In genomic region chr7:130988443-130988842, GRCh38 we compare ENCODE assay signal across 9 cellular contexts.
DNase-seq lines count a peak whose midpoint lies in the region; ATAC-seq and TF ChIP-seq lines count a peak whose summit lies in the region.
"Had no signal": no experiment of that assay in that cellular context is flagged by ENCODE, and none has a peak within 500 bp of the region (broad histone marks: within the 10 kb centered on the region; RNA-seq: fewer than 3 reads in every experiment).

No MANE protein-coding gene starts in this region.

- H3K27me3 ChIP-seq in CD8-positive, alpha-beta T cell (ENCODE audit: insufficient read depth, low read length), result no peaks in the 10 kb centered on the region
- H3K27me3 ChIP-seq: cardiac muscle cell, ovary had no signal

- intact Hi-C loops in CD8-positive, alpha-beta T cell (cut with DNase I, micrococcal nuclease), result loop anchor here in 1 of 2 experiments (10.0 kb wide), 1 partner anchor 526 kb away; no protein-coding TSS in a partner anchor

- no peaks in the 10 kb centered on the region for H3K9me3 Mint-ChIP-seq in CD8-positive, alpha-beta T cell
- no peaks in the 10 kb centered on the region for H3K9me3 Mint-ChIP-seq in natural killer cell treated with Interleukin-12 subunit alpha and Interleukin-12 subunit beta and Interleukin-15 and Interleukin-18, amount 100 ng/mL, for 72 hours

- H3K27ac ChIP-seq in CD8-positive, alpha-beta T cell (ENCODE audit: low read depth, low read length), result peak overlapping the region; percentile 16
- peak overlapping the region; percentile 90 for H3K27ac ChIP-seq in caudate nucleus (ENCODE audit: low read depth, low read length)
- H3K27ac ChIP-seq: cardiac muscle cell had no signal

- H3K27ac Mint-ChIP-seq in CD8-positive, alpha-beta T cell, result peak overlapping the region; percentile 73
- peak overlapping the region; percentile 73 to 95 for H3K27ac Mint-ChIP-seq in natural killer cell treated with Interleukin-12 subunit alpha and Interleukin-12 subunit beta and Interleukin-15 and Interleukin-18, amount 100 ng/mL, for 72 hours

- no peak for TF ChIP-seq CTCF in CD8-positive, alpha-beta T cell (IDR thresholded peaks at IDR 0.05)
- no peak for TF ChIP-seq CTCF in GM10266 (IDR thresholded peaks at IDR 0.05; ENCODE audit: control insufficient read depth, insufficient read depth, low read depth, missing control alignments)

- peaks cover 74% of the 10 kb centered on the region for H3K36me3 Mint-ChIP-seq in CD8-positive, alpha-beta T cell
- H3K36me3 Mint-ChIP-seq in natural killer cell treated with Interleukin-12 subunit alpha and Interleukin-12 subunit beta and Interleukin-15 and Interleukin-18, amount 100 ng/mL, for 72 hours, result peaks cover 5% of the 10 kb centered on the region

- no peaks in the 10 kb centered on the region for H3K36me3 ChIP-seq in CD8-positive, alpha-beta T cell (ENCODE audit: insufficient read depth, low read length)
- H3K36me3 ChIP-seq: cardiac muscle cell, ovary had no signal

- no peaks in the 10 kb centered on the region for H3K27me3 Mint-ChIP-seq in CD8-positive, alpha-beta T cell (ENCODE audit: low read depth)
- no peaks in the 10 kb centered on the region for H3K27me3 Mint-ChIP-seq in natural killer cell treated with Interleukin-12 subunit alpha and Interleukin-12 subunit beta and Interleukin-15 and Interleukin-18, amount 100 ng/mL, for 72 hours

- H3K4me1 Mint-ChIP-seq in CD8-positive, alpha-beta T cell (ENCODE audit: low read depth), result peaks cover 49% of the 10 kb centered on the region
- H3K4me1 Mint-ChIP-seq in natural killer cell treated with Interleukin-12 subunit alpha and Interleukin-12 subunit beta and Interleukin-15 and Interleukin-18, amount 100 ng/mL, for 72 hours (ENCODE audit: low read depth in 2 of 2), result peaks cover 62 to 64% of the 10 kb centered on the region in 2 donors

- CTCF ChIA-PET in CD8-positive, alpha-beta T cell (lab: Charles Lee), result interaction anchor here (0.8 to 2.5 kb wide), 3 partner anchors 19 to 92 kb away, joined by 4 to 11 read pairs (median 5); no protein-coding TSS in a partner anchor

- DNase-seq in CD8-positive, alpha-beta T cell, result no peak
- DNase-seq in M059J (ENCODE audit: low read depth) (peak; percentile 25), caudate nucleus (lab: John Stamatoyannopoulos, UW) (peak in 13 of 61 donors; percentile 16 to 74 (median 37)), NCI-H510A treated with DMSO at 0.1 percent for 48 hours (lab: John Stamatoyannopoulos, UW) (no peak), GM10266 (ENCODE audit: extremely low spot score) (no peak), D341Med (ENCODE audit: low spot score) (no peak)
- DNase-seq in natural killer cell treated with Interleukin-12 subunit alpha and Interleukin-12 subunit beta and Interleukin-15 and Interleukin-18, amount 100 ng/mL, for 72 hours (ENCODE audit: low spot score), result no peak
- DNase-seq: ovary had no signal

- POLR2A ChIA-PET in CD8-positive, alpha-beta T cell (lab: Charles Lee), result interaction anchor here (0.6 to 1.4 kb wide), 3 partner anchors 10 to 199 kb away, joined by 3 read pairs; no protein-coding TSS in a partner anchor

- peak; percentile 15 for ATAC-seq in CD8-positive, alpha-beta T cell
- no peak for ATAC-seq in natural killer cell treated with Interleukin-12 subunit alpha and Interleukin-12 subunit beta and Interleukin-15 and Interleukin-18, amount 100 ng/mL, for 72 hours

- peak overlapping the region; percentile 2 for H3K4me3 Mint-ChIP-seq in CD8-positive, alpha-beta T cell
- H3K4me3 Mint-ChIP-seq in natural killer cell treated with Interleukin-12 subunit alpha and Interleukin-12 subunit beta and Interleukin-15 and Interleukin-18, amount 100 ng/mL, for 72 hours, result peak overlapping the region; percentile 5

- no peak overlapping the region for H3K4me3 ChIP-seq in CD8-positive, alpha-beta T cell (ENCODE audit: low read depth, low read length)
- H3K4me3 ChIP-seq: cardiac muscle cell, ovary had no signal

- H3K9me3 ChIP-seq in CD8-positive, alpha-beta T cell (ENCODE audit: low read length), result no peaks in the 10 kb centered on the region
- H3K9me3 ChIP-seq: ovary had no signal

- H3K4me1 ChIP-seq in CD8-positive, alpha-beta T cell (ENCODE audit: insufficient read depth, low read length), result peaks cover 76% of the 10 kb centered on the region
